8 cellular contexts compared by ENCODE assay signal in the genomic region with DNA sequence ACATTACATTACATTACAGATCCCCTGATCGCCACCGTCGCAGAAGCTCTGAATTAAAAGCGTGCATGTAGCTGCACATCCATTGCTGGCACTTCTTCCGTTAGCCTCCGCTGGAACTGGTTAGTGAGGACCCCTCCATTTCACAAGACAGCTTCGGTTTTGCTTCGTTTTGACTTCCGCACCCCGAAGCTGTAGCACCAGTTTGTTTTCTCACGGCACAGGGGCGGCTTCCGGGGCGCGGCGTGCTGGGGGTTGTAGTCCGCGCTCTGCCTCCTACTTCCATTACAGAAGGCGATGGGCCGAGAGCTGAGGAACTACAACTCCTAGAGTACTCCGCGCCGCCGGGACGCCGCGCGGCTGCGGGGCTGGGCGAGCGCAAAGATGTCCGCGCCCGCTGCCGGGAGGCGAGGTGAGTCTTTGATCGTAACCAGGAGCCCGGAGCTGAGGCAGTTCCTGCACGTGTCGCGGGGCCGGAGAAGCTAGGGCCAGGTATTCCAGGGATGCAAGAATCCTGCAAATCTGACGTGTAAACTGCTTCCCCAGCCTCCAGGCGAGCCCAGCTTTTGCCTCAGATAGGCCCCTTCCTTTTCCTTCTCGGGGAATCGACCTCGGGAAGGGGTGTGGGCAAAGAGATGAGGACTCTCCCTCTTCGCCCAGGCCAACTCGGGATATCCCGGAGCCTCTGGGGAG. TPM values are rescaled to one million over a fixed set of nuclear protein-coding genes. Genes with fewer than 3 reads are reported as not detected.
A peak's percentile ranks its signal among the peaks of the same experiment; 100 is the strongest.
DNase-seq lines count a peak whose midpoint lies in the region; ATAC-seq and TF ChIP-seq lines count a peak whose summit lies in the region.

TSS of gene PEX26 (plus strand) at position 352 of the 690 bp plus-strand sequence. CDS start 387 bp downstream, outside the sequence.

- ATAC-seq in DND-41 (ENCODE audit: insufficient read depth, low read depth), result peak; percentile 99
- ATAC-seq in GM21825 (IDR thresholded peaks at IDR 0.05; ENCODE audit: unreplicated experiment), result peak; percentile 90
- peak; percentile 97 to 100 (median 99) for ATAC-seq in natural killer cell

- POLR2A ChIA-PET in RWPE1 (lab: Yijun Ruan, JAX; ENCODE audit: low non-redundant PET), result interaction anchor here (0.9 kb wide), 1 partner anchor 77 kb away, joined by 3 read pairs; no protein-coding TSS in a partner anchor

- H4K20me1 ChIP-seq in DND-41 (ENCODE audit: insufficient read depth, low read length), result peaks cover 3% of the 10 kb centered on the region; the same call in 1 of the 2 replicates

- H3K27ac ChIP-seq in DND-41 (ENCODE audit: low read length) (peak within 1 kb of the TSS; percentile 86), RWPE1 (peak within 1 kb of the TSS; percentile 77)

- H2AFZ ChIP-seq in DND-41 (ENCODE audit: low read depth, low read length), result peak within 1 kb of the TSS; percentile 87

- H3K36me3 Mint-ChIP-seq in activated T-helper 2 cell treated with anti-CD3 and anti-CD28 coated beads, Interferon-gamma antibody, Interleukin-2, Interleukin-4, amounts not matched to agents 10 μg/mL and 5 μg/mL and 100 μg/mL, durations not matched to agents 14 hours and 24 hours and 36 hours (ENCODE audit: low read depth), result peaks cover 42% of the 10 kb centered on the region
- peaks cover 23% of the 10 kb centered on the region for H3K36me3 Mint-ChIP-seq in natural killer cell

- peak within 1 kb of the TSS; percentile 81 for H3K4me2 ChIP-seq in DND-41 (ENCODE audit: insufficient read depth, low read length)

- H3K27ac Mint-ChIP-seq in activated T-helper 2 cell treated with anti-CD3 and anti-CD28 coated beads, Interferon-gamma antibody, Interleukin-2, Interleukin-4, amounts not matched to agents 10 μg/mL and 5 μg/mL and 100 μg/mL, durations not matched to agents 14 hours and 24 hours and 36 hours, result peak within 1 kb of the TSS; percentile 96
- H3K27ac Mint-ChIP-seq in natural killer cell, result peak within 1 kb of the TSS; percentile 96

- peaks cover 34% of the 10 kb centered on the region for H3K36me3 ChIP-seq in DND-41 (ENCODE audit: insufficient read depth, low read length)

- H3K27me3 Mint-ChIP-seq in activated T-helper 2 cell treated with anti-CD3 and anti-CD28 coated beads, Interferon-gamma antibody, Interleukin-2, Interleukin-4, amounts not matched to agents 10 μg/mL and 5 μg/mL and 100 μg/mL, durations not matched to agents 14 hours and 24 hours and 36 hours (ENCODE audit: low read depth), result no peaks in the 10 kb centered on the region
- H3K27me3 Mint-ChIP-seq in natural killer cell (ENCODE audit: low read depth in 2 of 2), result no peaks in the 10 kb centered on the region

- H3K4me3 ChIP-seq in DND-41 (ENCODE audit: low read depth in 1 of 2, low read length in 2 of 2), result peak within 1 kb of the TSS; percentile 56 to 69
- H3K4me3 ChIP-seq in fibroblast of mammary gland (ENCODE audit: control insufficient read depth, low read depth, low read length), result peak within 1 kb of the TSS; percentile 99

- H3K9ac ChIP-seq in DND-41 (ENCODE audit: low read depth, low read length), result peak within 1 kb of the TSS; percentile 74

- peaks cover 42% of the 10 kb centered on the region for H3K4me1 Mint-ChIP-seq in activated T-helper 2 cell treated with anti-CD3 and anti-CD28 coated beads, Interferon-gamma antibody, Interleukin-2, Interleukin-4, amounts not matched to agents 10 μg/mL and 5 μg/mL and 100 μg/mL, durations not matched to agents 14 hours and 24 hours and 36 hours (ENCODE audit: low read depth)
- peaks cover 47 to 55% of the 10 kb centered on the region in 2 donors for H3K4me1 Mint-ChIP-seq in natural killer cell

- H3K9me3 Mint-ChIP-seq in activated T-helper 2 cell treated with anti-CD3 and anti-CD28 coated beads, Interferon-gamma antibody, Interleukin-2, Interleukin-4, amounts not matched to agents 10 μg/mL and 5 μg/mL and 100 μg/mL, durations not matched to agents 14 hours and 24 hours and 36 hours, result peaks cover 3% of the 10 kb centered on the region
- peaks cover 0 to 2% of the 10 kb centered on the region in 2 donors for H3K9me3 Mint-ChIP-seq in natural killer cell

- CTCF ChIA-PET in RWPE1 (lab: Yijun Ruan, JAX), result interaction anchor here (0.6 to 3.0 kb wide), 4 partner anchors 34 to 248 kb away, joined by 3 to 25 read pairs (median 3); no protein-coding TSS in a partner anchor

- H3K27me3 ChIP-seq in DND-41 (ENCODE audit: insufficient read depth, low read length, poor library complexity), result no peaks in the 10 kb centered on the region

- H3K9me3 ChIP-seq in DND-41 (ENCODE audit: insufficient read depth, low read length, severe bottlenecking), result no peaks in the 10 kb centered on the region

- DNase-seq in DND-41 (peak; percentile 96), Kasumi-1 (lab: John Stamatoyannopoulos, UW) (peak; percentile 95 to 96), RWPE1 (ENCODE audit: low spot score) (peak; percentile 87), fibroblast of mammary gland (ENCODE audit: low read depth) (peak; percentile 93), natural killer cell (peak; percentile 89)
- peak; percentile 95 for DNase-seq in activated T-helper 2 cell treated with anti-CD3 and anti-CD28 coated beads, Interferon-gamma antibody, Interleukin-2, Interleukin-4, amounts not matched to agents 10 μg/mL and 5 μg/mL and 100 μg/mL, durations not matched to agents 14 hours and 24 hours and 36 hours (ENCODE audit: low spot score)
- peak; percentile 95 for DNase-seq in stimulated activated naive CD4-positive, alpha-beta T cell treated with Interleukin-2 at 50 U/mL for 16 hours (lab: John Stamatoyannopoulos, UW)

- H3K4me1 ChIP-seq in DND-41 (ENCODE audit: insufficient read depth, low read length), result peaks cover 36% of the 10 kb centered on the region

- H3K79me2 ChIP-seq in DND-41 (ENCODE audit: insufficient read depth, low read length), result peaks cover 57% of the 10 kb centered on the region

- intact Hi-C loops in activated T-helper 2 cell treated with anti-CD3 and anti-CD28 coated beads, Interferon-gamma antibody, Interleukin-2, Interleukin-4, amounts not matched to agents 10 μg/mL and 5 μg/mL and 100 μg/mL, durations not matched to agents 14 hours and 24 hours and 36 hours (cut with micrococcal nuclease), result loop anchor here (2.0 to 5.0 kb wide), 7 partner anchors 35 to 1003 kb away; partner anchors contain the start of genes MICAL3 and TUBA8
- intact Hi-C loops in natural killer cell (cut with micrococcal nuclease), result loop anchor here (2.0 to 10.0 kb wide), 4 partner anchors 301 to 1003 kb away; partner anchors contain the start of genes ATP6V1E1 and HDHD5

- no peak for TF ChIP-seq CTCF in DND-41 (IDR thresholded peaks at IDR 0.05; ENCODE audit: borderline replicate concordance, extremely low read depth, low read length, poor library complexity, severe bottlenecking)
- TF ChIP-seq CTCF in RWPE1 (conservative IDR thresholded peaks at IDR 0.05; ENCODE audit: low read depth), result no peak
- TF ChIP-seq CTCF in fibroblast of mammary gland (conservative IDR thresholded peaks at IDR 0.05; ENCODE audit: control insufficient read depth, insufficient read depth, low read depth, low read length), result no peak
- TF ChIP-seq CTCF in natural killer cell (IDR thresholded peaks at IDR 0.05), result no peak

- peak within 1 kb of the TSS; percentile 93 for H3K4me3 Mint-ChIP-seq in activated T-helper 2 cell treated with anti-CD3 and anti-CD28 coated beads, Interferon-gamma antibody, Interleukin-2, Interleukin-4, amounts not matched to agents 10 μg/mL and 5 μg/mL and 100 μg/mL, durations not matched to agents 14 hours and 24 hours and 36 hours (ENCODE audit: low read depth)
- peak within 1 kb of the TSS; percentile 97 for H3K4me3 Mint-ChIP-seq in natural killer cell

RNA-seq across cellular contexts. Expression of gene PEX26, which starts in this region (rescaled TPM):
- 47.3 and 47.8 TPM in 2 replicates for total RNA-seq in activated T-helper 2 cell treated with anti-CD3 and anti-CD28 coated beads, Interferon-gamma antibody, Interleukin-2, Interleukin-4, amounts not matched to agents 10 μg/mL and 5 μg/mL and 100 μg/mL, durations not matched to agents 14 hours and 24 hours and 36 hours
- total RNA-seq in natural killer cell, result 10 to 100 TPM; 27.6 to 37.4 (median 31.2) TPM

Comparison
In these comparisons a context has a peak if more than half of its experiments do, and no peak if none do; other contexts are left out.
1. Peak in every context shown above with its lines: DNase-seq, ATAC-seq, H3K4me3 ChIP-seq and H3K27ac ChIP-seq.